ENCODE assay signal across 10 cellular contexts in the genomic region with DNA sequence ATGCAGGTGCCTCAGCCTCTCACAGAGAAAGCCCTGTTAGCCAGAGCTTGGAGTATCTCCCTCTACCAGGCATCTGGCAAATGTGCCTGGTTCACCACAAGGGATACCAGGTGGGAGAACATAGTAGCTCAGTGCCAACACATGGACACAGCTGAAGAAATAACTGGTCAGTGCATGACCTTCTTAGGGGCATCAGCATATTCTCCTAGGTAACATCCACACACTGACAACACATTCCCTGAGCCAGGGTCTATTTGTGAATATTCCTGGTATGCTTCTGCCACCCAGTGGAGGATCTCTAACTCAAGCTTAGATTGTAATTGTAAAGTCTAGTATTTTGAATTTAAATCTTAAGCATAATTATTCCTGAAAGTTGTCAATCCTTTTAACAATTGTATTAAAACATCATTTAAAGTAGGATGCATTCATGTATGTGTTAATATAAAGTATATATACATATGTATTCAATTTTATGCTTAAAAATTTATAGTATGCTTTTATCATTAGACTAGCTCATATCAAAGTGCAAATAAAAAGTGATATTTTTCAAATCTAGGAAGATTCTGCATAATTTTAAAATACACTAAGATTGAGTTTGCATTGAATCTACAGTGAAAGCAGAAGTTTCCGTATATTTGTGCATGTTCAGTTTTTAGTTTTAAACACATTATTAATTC. TPM values are rescaled to one million over a fixed set of nuclear protein-coding genes. Genes with fewer than 3 reads are reported as not detected.
A peak's percentile ranks its signal among the peaks of the same experiment; 100 is the strongest.
DNase-seq lines count a peak whose midpoint lies in the region; ATAC-seq and TF ChIP-seq lines count a peak whose summit lies in the region.
"Had no signal": no experiment of that assay in that cellular context is flagged by ENCODE, and none has a peak within 500 bp of the region (broad histone marks: within the 10 kb centered on the region; RNA-seq: fewer than 3 reads in every experiment).

No MANE protein-coding gene starts in this region.

- peaks cover 21% of the 10 kb centered on the region for H3K4me1 Mint-ChIP-seq in osteocyte (ENCODE audit: unreplicated experiment)
- H3K4me1 Mint-ChIP-seq: activated naive CD4-positive, alpha-beta T cell treated with anti-CD3 and anti-CD28 coated beads, Interleukin-2, amount 50 U/mL, for 24 hours had no signal

- peaks cover 6% of the 10 kb centered on the region for H3K9me3 Mint-ChIP-seq in osteocyte (ENCODE audit: unreplicated experiment)
- H3K9me3 Mint-ChIP-seq: activated naive CD4-positive, alpha-beta T cell treated with anti-CD3 and anti-CD28 coated beads, Interleukin-2, amount 50 U/mL, for 24 hours had no signal

- no peak overlapping the region for H3K4me3 Mint-ChIP-seq in osteocyte (ENCODE audit: unreplicated experiment)
- H3K4me3 Mint-ChIP-seq: activated naive CD4-positive, alpha-beta T cell treated with anti-CD3 and anti-CD28 coated beads, Interleukin-2, amount 50 U/mL, for 24 hours had no signal

- no peaks in the 10 kb centered on the region for H3K27me3 Mint-ChIP-seq in osteocyte (ENCODE audit: unreplicated experiment)
- H3K27me3 Mint-ChIP-seq: activated naive CD4-positive, alpha-beta T cell treated with anti-CD3 and anti-CD28 coated beads, Interleukin-2, amount 50 U/mL, for 24 hours had no signal

- DNase-seq in SIG-M5 treated with dmso at 0.1 percent for 504 hours (lab: John Stamatoyannopoulos, UW; ENCODE audit: unreplicated experiment) (peak; percentile 28), SIG-M5 (lab: John Stamatoyannopoulos, UW) (no peak), MV-4-11 (lab: John Stamatoyannopoulos, UW) (peak; percentile 39), SJSA1 (ENCODE audit: low read depth in 1 of 2, low spot score in 2 of 2) (peak; percentile 52 to 54), fibroblast of mammary gland (ENCODE audit: low read depth) (peak; percentile 80), osteocyte (ENCODE audit: extremely low spot score, unreplicated experiment) (no peak)
- no peak for DNase-seq in activated T-cell treated with anti-CD3 and anti-CD28 coated beads, Interleukin-2, amount 50 U/mL, for 1 hour

- H3K4me1 ChIP-seq in SJSA1 (replicated peaks), result peaks cover 4% of the 10 kb centered on the region

- peak overlapping the region; percentile 19 for H3K27ac Mint-ChIP-seq in osteocyte (ENCODE audit: unreplicated experiment)
- H3K27ac Mint-ChIP-seq: activated naive CD4-positive, alpha-beta T cell treated with anti-CD3 and anti-CD28 coated beads, Interleukin-2, amount 50 U/mL, for 24 hours had no signal

- peak; percentile 66 for TF ChIP-seq CTCF in fibroblast of mammary gland (conservative IDR thresholded peaks at IDR 0.05; ENCODE audit: control insufficient read depth, insufficient read depth, low read depth, low read length)
- TF ChIP-seq CTCF in osteocyte (IDR thresholded peaks at IDR 0.05), result peak; percentile 80

- no peaks in the 10 kb centered on the region for H3K36me3 ChIP-seq in SJSA1
- H3K36me3 ChIP-seq: BLaER1 treated with 17β-estradiol and CSF1 and Interleukin-3, amounts not matched to agents 10 nM and 100 nM had no signal

- H3K27me3 ChIP-seq in SJSA1 (replicated peaks), result no peaks in the 10 kb centered on the region
- H3K27me3 ChIP-seq: BLaER1 treated with 17β-estradiol and CSF1 and Interleukin-3, amounts not matched to agents 10 nM and 100 nM had no signal

- H3K4me3 ChIP-seq in SJSA1 (no peak overlapping the region), fibroblast of mammary gland (ENCODE audit: control insufficient read depth, low read depth, low read length) (no peak overlapping the region)
- H3K4me3 ChIP-seq: BLaER1 treated with 17β-estradiol and CSF1 and Interleukin-3, amounts not matched to agents 10 nM and 100 nM had no signal

- no peaks in the 10 kb centered on the region for H3K9me3 ChIP-seq in SJSA1 (replicated peaks)

- no peak overlapping the region for H3K27ac ChIP-seq in SJSA1
- H3K27ac ChIP-seq: BLaER1 treated with 17β-estradiol and CSF1 and Interleukin-3, amounts not matched to agents 10 nM and 100 nM had no signal

- H3K36me3 Mint-ChIP-seq in osteocyte (ENCODE audit: unreplicated experiment), result peaks cover 6% of the 10 kb centered on the region
- H3K36me3 Mint-ChIP-seq: activated naive CD4-positive, alpha-beta T cell treated with anti-CD3 and anti-CD28 coated beads, Interleukin-2, amount 50 U/mL, for 24 hours had no signal

- ATAC-seq in HG03097 (IDR thresholded peaks at IDR 0.05; ENCODE audit: low FRiP score, unreplicated experiment), result no peak

RNA-seq across cellular contexts. Expression of a gene that starts 45.3 kb away (rescaled TPM):
- total RNA-seq in SJSA1 (2014; rRNA removed; shearing (Covaris generic)), result 5.0 and 12.6 TPM in 2 replicates
- total RNA-seq in osteocyte, result 48.0 and 60.0 TPM in 2 replicates

Comparison
In these comparisons a context has a peak if more than half of its experiments do, and no peak if none do; other contexts are left out.
1. DNase-seq: peak in SIG-M5 treated with dmso at 0.1 percent for 504 hours (single experiment), MV-4-11 (single experiment), SJSA1 (2 of 2) and fibroblast of mammary gland (single experiment); none in SIG-M5 (single experiment), osteocyte (single experiment) and activated T-cell treated with anti-CD3 and anti-CD28 coated beads, Interleukin-2, amount 50 U/mL, for 1 hour (single experiment).